Comparison of ENCODE assay signal across 9 cellular contexts in the genomic region with DNA sequence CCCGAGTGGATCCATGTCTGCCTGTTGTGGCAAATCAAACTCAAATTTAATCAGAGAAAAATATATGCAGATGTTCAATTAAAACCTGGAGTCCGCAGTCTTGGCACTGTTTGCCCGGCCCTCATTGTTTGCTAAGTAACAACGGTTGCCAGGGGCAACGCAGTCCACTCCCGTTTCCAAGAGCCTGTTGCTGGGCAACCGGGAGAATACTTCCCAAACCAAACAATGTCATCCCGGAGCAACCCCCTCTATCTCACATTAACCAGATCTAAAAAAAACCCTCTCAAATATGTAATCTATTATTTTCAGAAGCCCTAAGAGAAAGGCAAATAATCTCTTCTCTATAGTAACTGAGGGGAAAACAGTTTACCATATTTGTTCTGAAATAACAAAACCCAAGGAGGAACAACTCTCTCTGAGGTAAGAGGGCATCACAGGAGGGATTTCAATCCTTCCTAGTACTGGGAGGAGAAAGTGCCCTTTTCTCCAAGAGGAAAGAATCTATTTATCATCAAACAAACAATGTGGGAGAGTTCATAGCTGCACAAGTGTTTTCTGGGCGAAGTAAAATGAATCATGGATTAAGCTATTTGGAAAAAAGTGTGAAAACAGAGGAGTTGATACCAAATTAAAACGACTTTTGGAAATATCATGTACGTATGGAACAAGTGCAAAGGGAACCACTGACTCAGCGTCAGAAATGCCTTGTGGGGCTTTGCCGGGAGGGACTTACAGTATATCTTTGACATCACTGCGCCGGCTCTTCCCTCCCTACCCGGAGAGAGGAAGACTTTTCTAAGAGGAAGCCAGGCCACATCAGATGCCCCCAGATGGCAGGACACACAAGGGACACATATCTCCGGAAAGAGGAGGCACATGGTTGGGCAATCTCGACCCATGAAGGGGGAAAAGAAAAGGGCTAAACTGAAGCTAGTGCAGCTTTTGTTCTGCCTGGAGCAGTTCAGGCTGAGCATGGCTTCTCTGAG. TPM values are rescaled to one million over a fixed set of nuclear protein-coding genes. Genes with fewer than 3 reads are reported as not detected.
DNase-seq lines count a peak whose midpoint lies in the region; ATAC-seq and TF ChIP-seq lines count a peak whose summit lies in the region.
"Had no signal": no experiment of that assay in that cellular context is flagged by ENCODE, and none has a peak within 500 bp of the region (broad histone marks: within the 10 kb centered on the region; RNA-seq: fewer than 3 reads in every experiment).

No MANE protein-coding gene starts in this region.

- no peak overlapping the region for H3K27ac Mint-ChIP-seq in activated CD8-positive, alpha-beta T cell treated with anti-CD3 and anti-CD28 coated beads, Interleukin-2, amount 10 ng/mL, durations not matched to agents 7 days and 5 days
- H3K27ac Mint-ChIP-seq: activated naive CD4-positive, alpha-beta T cell treated with anti-CD3 and anti-CD28 coated beads, Interleukin-2, amount 50 U/mL, for 24 hours had no signal

- H3K79me2 ChIP-seq in osteoblast (ENCODE audit: insufficient read depth, low read length): no peaks in the 10 kb centered on the region

- POLR2A ChIA-PET in activated CD8-positive, alpha-beta T cell treated with anti-CD3 and anti-CD28 coated beads, Interleukin-2, amount 10 ng/mL, durations not matched to agents 7 days and 5 days (lab: Charles Lee): no interaction called here

- peak overlapping the region; percentile 12 for H3K4me2 ChIP-seq in osteoblast (ENCODE audit: insufficient read depth, low read length)

- H3K36me3 Mint-ChIP-seq in activated CD8-positive, alpha-beta T cell treated with anti-CD3 and anti-CD28 coated beads, Interleukin-2, amount 10 ng/mL, durations not matched to agents 7 days and 5 days (ENCODE audit: low read depth): peaks cover 5% of the 10 kb centered on the region
- H3K36me3 Mint-ChIP-seq: activated naive CD4-positive, alpha-beta T cell treated with anti-CD3 and anti-CD28 coated beads, Interleukin-2, amount 50 U/mL, for 24 hours had no signal

- no peaks in the 10 kb centered on the region for H3K9me3 Mint-ChIP-seq in activated CD8-positive, alpha-beta T cell treated with anti-CD3 and anti-CD28 coated beads, Interleukin-2, amount 10 ng/mL, durations not matched to agents 7 days and 5 days (ENCODE audit: insufficient read depth)
- H3K9me3 Mint-ChIP-seq: activated naive CD4-positive, alpha-beta T cell treated with anti-CD3 and anti-CD28 coated beads, Interleukin-2, amount 50 U/mL, for 24 hours had no signal

- H3K27me3 ChIP-seq in osteoblast (ENCODE audit: insufficient read depth, low read length): no peaks in the 10 kb centered on the region

- peak; percentile 21 for DNase-seq in stimulated activated CD4-positive, alpha-beta T cell treated with anti-CD3 and anti-CD28 coated beads, Interleukin-4, amount 100 ng/mL, for 24 hours
- DNase-seq in stimulated activated CD4-positive, alpha-beta T cell treated with anti-CD3 and anti-CD28 coated beads, Interleukin-4, amount 100 ng/mL, for 1 hour: no peak
- DNase-seq in NCI-H2227 treated with DMSO at 0.1 percent for 48 hours (lab: John Stamatoyannopoulos, UW) (peak; percentile 75), Right ventricle myocardium superior (peak; percentile 97), osteoblast (ENCODE audit: insufficient read length, low spot score, missing footprints) (peak; percentile 97)
- DNase-seq in activated CD8-positive, alpha-beta T cell treated with anti-CD3 and anti-CD28 coated beads, Interleukin-2, amount 10 ng/mL, durations not matched to agents 7 days and 5 days: no peak

- H3K27ac ChIP-seq in angular gyrus (ENCODE audit: low read depth, low read length) (peak overlapping the region; percentile 38), osteoblast (ENCODE audit: low read depth, low read length) (peak overlapping the region; percentile 76)

- CTCF ChIA-PET in activated CD8-positive, alpha-beta T cell treated with anti-CD3 and anti-CD28 coated beads, Interleukin-2, amount 10 ng/mL, durations not matched to agents 7 days and 5 days (lab: Charles Lee): interaction anchor here (1.2 to 1.6 kb wide), 3 partner anchors 18 to 263 kb away, joined by 4 to 5 read pairs (median 4); no protein-coding TSS in a partner anchor

- H3K27me3 Mint-ChIP-seq in activated CD8-positive, alpha-beta T cell treated with anti-CD3 and anti-CD28 coated beads, Interleukin-2, amount 10 ng/mL, durations not matched to agents 7 days and 5 days (ENCODE audit: low read depth): no peaks in the 10 kb centered on the region

- no peak overlapping the region for H3K4me3 ChIP-seq in osteoblast (ENCODE audit: insufficient read depth, low read length)

- peaks cover 41% of the 10 kb centered on the region for H3K4me1 ChIP-seq in osteoblast (ENCODE audit: insufficient read depth, low read length)

- ATAC-seq in Right ventricle myocardium superior (ENCODE audit: poor library complexity): peak; percentile 88
- no peak for ATAC-seq in HG03378 (IDR thresholded peaks at IDR 0.05; ENCODE audit: unreplicated experiment)
- ATAC-seq in activated CD8-positive, alpha-beta T cell treated with anti-CD3 and anti-CD28 coated beads, Interleukin-2, amount 10 ng/mL, durations not matched to agents 7 days and 5 days: no peak

- H3K4me1 Mint-ChIP-seq in activated CD8-positive, alpha-beta T cell treated with anti-CD3 and anti-CD28 coated beads, Interleukin-2, amount 10 ng/mL, durations not matched to agents 7 days and 5 days (ENCODE audit: low read depth): peaks cover 40% of the 10 kb centered on the region

- H4K20me1 ChIP-seq in osteoblast (ENCODE audit: insufficient read depth, low read length): no peaks in the 10 kb centered on the region

- peak overlapping the region; percentile 8 for H2AFZ ChIP-seq in osteoblast (ENCODE audit: low read length)

- H3K9me3 ChIP-seq in osteoblast (ENCODE audit: low read depth, low read length): no peaks in the 10 kb centered on the region

- no peak overlapping the region for H3K4me3 Mint-ChIP-seq in activated CD8-positive, alpha-beta T cell treated with anti-CD3 and anti-CD28 coated beads, Interleukin-2, amount 10 ng/mL, durations not matched to agents 7 days and 5 days
- H3K4me3 Mint-ChIP-seq: activated naive CD4-positive, alpha-beta T cell treated with anti-CD3 and anti-CD28 coated beads, Interleukin-2, amount 50 U/mL, for 24 hours had no signal

- no peak for TF ChIP-seq CTCF in osteoblast (IDR thresholded peaks at IDR 0.05; ENCODE audit: extremely low read depth, low read depth, low read length)

- no peaks in the 10 kb centered on the region for H3K36me3 ChIP-seq in osteoblast (ENCODE audit: insufficient read depth, low read length)

- intact Hi-C loops in Right ventricle myocardium superior (cut with DNase I): no loop called here

RNA-seq across cellular contexts. Expression of a gene that starts 43.3 kb away (rescaled TPM):
- total RNA-seq in Right ventricle myocardium superior (8.3 TPM), osteoblast (3.8 and 6.2 TPM in 2 replicates)
- 10 to 100 TPM; 12.3 to 13.8 TPM for total RNA-seq in activated CD8-positive, alpha-beta T cell treated with anti-CD3 and anti-CD28 coated beads, Interleukin-2, amount 10 ng/mL, durations not matched to agents 7 days and 5 days

Comparison
In these comparisons a context has a peak if more than half of its experiments do, and no peak if none do; other contexts are left out.
1. DNase-seq: peak in stimulated activated CD4-positive, alpha-beta T cell treated with anti-CD3 and anti-CD28 coated beads, Interleukin-4, amount 100 ng/mL, for 24 hours (single experiment), NCI-H2227 treated with DMSO at 0.1 percent for 48 hours (single experiment), Right ventricle myocardium superior (single experiment) and osteoblast (single experiment); none in stimulated activated CD4-positive, alpha-beta T cell treated with anti-CD3 and anti-CD28 coated beads, Interleukin-4, amount 100 ng/mL, for 1 hour (single experiment) and activated CD8-positive, alpha-beta T cell treated with anti-CD3 and anti-CD28 coated beads, Interleukin-2, amount 10 ng/mL, durations not matched to agents 7 days and 5 days (single experiment).